8 cellular contexts compared by ENCODE assay signal in the genomic region with DNA sequence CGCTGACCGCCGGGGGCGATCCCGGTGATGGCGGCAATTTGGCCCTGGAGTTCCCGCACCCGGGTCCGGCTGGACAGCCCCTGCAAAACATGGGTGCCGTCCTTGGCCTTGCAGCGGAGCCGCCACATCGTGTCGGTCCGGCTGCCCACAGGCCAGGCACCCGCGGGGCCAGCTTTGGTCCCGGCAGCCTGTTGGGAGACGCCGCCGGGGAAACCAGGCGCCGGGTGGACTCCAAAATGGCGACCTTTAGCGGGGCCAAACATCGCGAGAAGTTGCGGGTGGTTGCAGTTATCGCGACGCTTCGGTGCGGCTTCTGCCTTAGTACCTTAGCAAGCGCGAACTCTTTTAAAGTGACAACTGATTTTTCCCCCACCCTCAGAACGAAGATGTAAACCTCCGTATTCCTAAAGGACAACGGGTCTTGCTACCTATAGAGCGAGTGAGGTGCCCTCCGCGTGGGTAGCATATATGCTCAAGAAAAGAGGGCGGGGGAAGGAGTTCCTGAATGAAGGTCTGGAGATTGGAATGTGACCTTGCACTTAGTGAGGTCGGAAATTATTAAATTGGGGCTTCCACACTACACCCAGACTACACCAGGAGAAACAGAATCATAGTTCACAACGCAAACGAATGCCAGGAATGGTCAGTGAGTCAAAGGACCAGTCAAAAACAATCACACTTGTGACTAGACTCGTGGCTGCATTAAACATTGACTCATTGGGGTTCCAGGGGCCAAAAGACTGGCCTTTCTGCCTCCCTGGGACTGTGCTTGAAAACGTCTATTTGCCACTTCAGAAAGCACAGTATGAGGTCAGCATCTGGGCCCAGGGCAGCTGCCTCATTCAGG. TPM values are rescaled to one million over a fixed set of nuclear protein-coding genes. Genes with fewer than 3 reads are reported as not detected.
A peak's percentile ranks its signal among the peaks of the same experiment; 100 is the strongest.
DNase-seq lines count a peak whose midpoint lies in the region; ATAC-seq, FAIRE-seq and TF ChIP-seq lines count a peak whose summit lies in the region.

A gene (minus strand): TSS at position 441 of the 847 bp plus-strand sequence. CDS start 178 bp downstream, at position 263.

- H3K27me3 ChIP-seq in WERI-Rb-1 (ENCODE audit: insufficient read depth, low read depth, severe bottlenecking) (peaks cover 70% of the 10 kb centered on the region), breast epithelium (no peaks in the 10 kb centered on the region), skeletal muscle tissue (ENCODE audit: control insufficient read depth in 3 of 3, insufficient read depth in 3 of 3, low read length in 3 of 3) (no peaks in the 10 kb centered on the region)

- peak within 1 kb of the TSS; percentile 72 for H3K4me3 ChIP-seq in WERI-Rb-1 (ENCODE audit: low read depth, low read length)
- peak within 1 kb of the TSS; percentile 62 to 90 (median 87) for H3K4me3 ChIP-seq in breast epithelium
- peak within 1 kb of the TSS; percentile 91 to 97 (median 91) for H3K4me3 ChIP-seq in skeletal muscle tissue (ENCODE audit: low read length in 3 of 3)

- TF ChIP-seq POLR2A in GM12892 (IDR thresholded peaks at IDR 0.05; ENCODE audit: low read depth, low read length) (peak; percentile 79; the same call in 1 of the 2 replicates), breast epithelium (IDR thresholded peaks at IDR 0.05) (no peak)

- TF ChIP-seq CTCF in WERI-Rb-1 (IDR thresholded peaks at IDR 0.05; ENCODE audit: low read depth, low read length) (0 out of 2 replicates have a peak, but pooled peaks have one; percentile 11), breast epithelium (IDR thresholded peaks at IDR 0.05) (no peak)

- H3K36me3 ChIP-seq in WERI-Rb-1 = peaks cover 12% of the 10 kb centered on the region
- H3K36me3 ChIP-seq in breast epithelium = no peaks in the 10 kb centered on the region
- H3K36me3 ChIP-seq in skeletal muscle tissue (ENCODE audit: control insufficient read depth in 3 of 3, insufficient read depth in 3 of 3, low read length in 3 of 3) = peaks cover 8 to 10% (median 10%) of the 10 kb centered on the region in 3 donors

- peaks cover 35% of the 10 kb centered on the region for H3K9me3 ChIP-seq in WERI-Rb-1 (ENCODE audit: severe bottlenecking)
- H3K9me3 ChIP-seq in breast epithelium = no peaks in the 10 kb centered on the region
- H3K9me3 ChIP-seq in skeletal muscle tissue (ENCODE audit: control insufficient read depth in 3 of 3, low read length in 3 of 3) = no peaks in the 10 kb centered on the region

- H3K27ac ChIP-seq in WERI-Rb-1 (peak within 1 kb of the TSS; percentile 17; the same call in 1 of the 2 replicates), breast epithelium (peak within 1 kb of the TSS; percentile 92 to 96), skeletal muscle tissue (ENCODE audit: low read depth, low read length) (peak within 1 kb of the TSS; percentile 94)

- peak; percentile 37 for ATAC-seq in HG02981 (IDR thresholded peaks at IDR 0.05; ENCODE audit: unreplicated experiment)
- no peak for ATAC-seq in HG02840 (IDR thresholded peaks at IDR 0.05; ENCODE audit: low FRiP score, unreplicated experiment)

- H3K9ac ChIP-seq in skeletal muscle tissue (ENCODE audit: low read depth in 1 of 3, low read length in 3 of 3) = peak within 1 kb of the TSS; percentile 76 to 96 (median 90)

- DNase-seq in GM12892 (ENCODE audit: insufficient read length) = peak; percentile 63
- peak; percentile 92 for DNase-seq in NCI-H2196 (lab: John Stamatoyannopoulos, UW; ENCODE audit: unreplicated experiment)
- peak; percentile 96 for DNase-seq in WERI-Rb-1
- DNase-seq in breast epithelium (ENCODE audit: low spot score in 2 of 2) = peak; percentile 87 to 92
- peak; percentile 82 for DNase-seq in iPS-NIHi11 (ENCODE audit: low spot score)

- H3K4me1 ChIP-seq in breast epithelium (peaks cover 0 to 16% of the 10 kb centered on the region in 2 donors), skeletal muscle tissue (ENCODE audit: control insufficient read depth in 3 of 3, insufficient read depth in 3 of 3, low read length in 3 of 3) (peaks cover 17 to 32% (median 20%) of the 10 kb centered on the region in 3 donors)

- intact Hi-C loops in breast epithelium (cut with DNase I; ENCODE audit: low total_unique reads) = no loop called here

- peak; percentile 85 for FAIRE-seq in GM12892 (lab: Jason Lieb, UNC)

RNA-seq across cellular contexts. Expression of the gene that starts here (rescaled TPM):
- polyA plus RNA-seq in GM12892 (2012; ENCODE audit: missing spikeins) = 4.4 TPM
- 10 to 100 TPM in 1 of 3 donors, 1 to 10 TPM in 2; 6.9 to 13.3 (median 9.2) TPM for total RNA-seq in breast epithelium
- total RNA-seq in skeletal muscle tissue = 13.0 TPM

Comparison
In these comparisons a context has a peak if more than half of its experiments do, and no peak if none do; other contexts are left out.
1. H3K27ac ChIP-seq: peak in every context shown above with its lines; median percentile 94 in breast epithelium; 94 in skeletal muscle tissue; 17 in WERI-Rb-1.